In the genomic region with DNA sequence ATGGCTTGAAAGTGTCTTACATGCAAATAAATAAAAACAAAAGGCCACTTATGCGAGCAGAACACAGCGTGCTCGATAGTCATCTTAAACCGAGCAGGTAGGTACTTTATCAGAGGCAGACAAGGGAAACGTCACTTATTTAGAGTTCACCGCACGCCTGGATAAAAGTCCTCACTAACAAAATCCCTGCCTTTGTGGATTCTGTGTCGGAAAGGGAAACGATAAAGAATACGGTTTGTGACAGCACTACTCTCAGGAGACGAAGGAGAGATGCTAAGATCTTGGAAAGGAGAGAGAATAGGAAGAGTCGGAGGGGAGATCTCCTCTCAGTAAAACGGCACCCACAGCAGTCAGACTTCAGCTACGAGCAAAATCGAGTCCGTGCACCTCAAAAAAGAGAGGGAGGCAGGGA, we compare ENCODE assay signal across 8 cellular contexts. TPM values are rescaled to one million over a fixed set of nuclear protein-coding genes. Genes with fewer than 3 reads are reported as not detected.
DNase-seq lines count a peak whose midpoint lies in the region; ATAC-seq and TF ChIP-seq lines count a peak whose summit lies in the region.

No MANE protein-coding gene starts in this region.

- CTCF ChIA-PET in AG04450 (lab: Charles Lee), result no interaction called here

- H3K79me2 ChIP-seq in parathyroid adenoma, result no peaks in the 10 kb centered on the region

- in situ Hi-C loops in KBM-7 (cut with MboI; ENCODE audit: low pct_unique_long_range_greater_than_20kb, low sequenced_read_pairs), result no loop called here

- POLR2A ChIA-PET in AG04450 (lab: Yijun Ruan, JAX), result interaction anchor here (0.6 kb wide), 1 partner anchor 23 kb away, joined by 3 read pairs; no protein-coding TSS in a partner anchor

- H3K9me3 ChIP-seq in AG04450 (ENCODE audit: control insufficient read depth, insufficient read depth, low read length) (no peaks in the 10 kb centered on the region), parathyroid adenoma (ENCODE audit: control insufficient read depth, low read length) (no peaks in the 10 kb centered on the region)

- H3K36me3 ChIP-seq in parathyroid adenoma (ENCODE audit: control insufficient read depth, insufficient read depth, low read length), result no peaks in the 10 kb centered on the region

- H3K9ac ChIP-seq in parathyroid adenoma, result no peak overlapping the region

- peak overlapping the region; percentile 11 for H3K27ac ChIP-seq in AG04450 (ENCODE audit: low read depth, low read length)
- H3K27ac ChIP-seq in parathyroid adenoma, result peak overlapping the region; percentile 49

- H3K27me3 ChIP-seq in AG04450 (ENCODE audit: control insufficient read depth, insufficient read depth, low read length) (no peaks in the 10 kb centered on the region), parathyroid adenoma (ENCODE audit: control insufficient read depth, insufficient read depth, low read length) (no peaks in the 10 kb centered on the region)

- DNase-seq in AG04450 (ENCODE audit: low read depth, low spot score), result no peak
- DNase-seq in germinal center (ENCODE audit: low spot score), result peak; percentile 23
- DNase-seq in KBM-7, result no peak
- no peak for DNase-seq in activated effector memory CD4-positive, alpha-beta T cell treated with anti-CD3 and anti-CD28 coated beads, Interleukin-2, amount 50 U/mL, for 16 hours

- no peaks in the 10 kb centered on the region for H3K4me1 ChIP-seq in parathyroid adenoma

- peak overlapping the region; percentile 93 for H2AFZ ChIP-seq in parathyroid adenoma

- H3K4me3 ChIP-seq in AG04450 (ENCODE audit: low read depth, low read length), result peak overlapping the region; percentile 82
- H3K4me3 ChIP-seq in WI38 (ENCODE audit: low read depth, low read length), result peak overlapping the region; percentile 92
- H3K4me3 ChIP-seq in parathyroid adenoma (ENCODE audit: low read depth, low read length), result peak overlapping the region; percentile 87

- TF ChIP-seq CTCF in AG04450 (IDR thresholded peaks at IDR 0.05; ENCODE audit: low read depth, low read length) (no peak), WI38 (IDR thresholded peaks at IDR 0.05; ENCODE audit: low read depth, low read length) (no peak), parathyroid adenoma (IDR thresholded peaks at IDR 0.05) (no peak)

- peak overlapping the region; percentile 88 for H3K4me2 ChIP-seq in parathyroid adenoma (ENCODE audit: low read length)

- ATAC-seq in GM18870 (IDR thresholded peaks at IDR 0.05; ENCODE audit: unreplicated experiment), result peak; percentile 23
- ATAC-seq in HG03175 (IDR thresholded peaks at IDR 0.05; ENCODE audit: unreplicated experiment), result peak; percentile 12

RNA-seq across cellular contexts. Expression of gene RCBTB1, which starts 0.6 kb away (rescaled TPM):
- 22.5 and 28.5 TPM in 2 replicates for polyA plus RNA-seq in AG04450 (2011; rRNA removed)
- polyA minus RNA-seq in AG04450 (2011; rRNA and poly(A)+ RNA removed), result 14.7 and 15.0 TPM in 2 replicates

RNA-seq across cellular contexts. Expression of gene ARL11, which starts 43.5 kb away (rescaled TPM):
- polyA plus RNA-seq in AG04450 (2011; rRNA removed), result not detected in 2 replicates
- not detected in 2 replicates for polyA minus RNA-seq in AG04450 (2011; rRNA and poly(A)+ RNA removed)
